11 cellular contexts compared by ENCODE assay signal in the genomic region with DNA sequence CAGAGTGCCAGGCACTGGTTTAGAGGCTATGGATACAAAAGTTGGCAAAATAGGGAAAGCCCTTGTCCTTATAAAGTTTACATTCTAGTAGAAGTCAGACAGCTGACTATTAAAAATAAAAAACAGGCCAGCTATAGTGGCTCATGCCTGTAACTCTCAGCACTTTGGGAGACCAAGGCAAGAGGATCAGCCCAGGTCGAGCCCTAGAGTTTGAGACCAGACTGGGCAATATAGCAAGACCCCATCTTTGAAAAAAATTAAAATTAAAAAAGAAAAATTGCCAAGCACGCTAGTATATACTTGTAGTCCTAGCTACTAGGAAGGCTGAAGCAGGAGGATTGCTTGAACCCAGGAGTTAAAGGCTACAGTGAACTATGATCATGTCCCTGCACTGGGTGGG. TPM values are rescaled to one million over a fixed set of nuclear protein-coding genes. Genes with fewer than 3 reads are reported as not detected.
"Had no signal": no experiment of that assay in that cellular context is flagged by ENCODE, and none has a peak within 500 bp of the region (broad histone marks: within the 10 kb centered on the region; RNA-seq: fewer than 3 reads in every experiment).

No MANE protein-coding gene starts in this region.

- DNase-seq: GM23248, GOT3, H7, H9, HCEC 1CT, HFFc6 had no signal

- H3K9me3 ChIP-seq: HAP-1 had no signal

- H3K4me3 ChIP-seq: GM23248, GM23338, HAP-1 had no signal

- H3K36me3 ChIP-seq: HAP-1 had no signal

- H3K27ac ChIP-seq: GM23248 had no signal

- H2AFZ ChIP-seq: GM23248, GM23338 had no signal

- H3K4me2 ChIP-seq: GM23338 had no signal

- FAIRE-seq: H1, H54 had no signal

- H3K4me1 ChIP-seq: HAP-1 had no signal

- H3K9ac ChIP-seq: GM23248 had no signal

- ATAC-seq: GM23338, HCT116 had no signal

RNA-seq across cellular contexts. Expression of a gene that starts 12.5 kb away (rescaled TPM):
- total RNA-seq: GM23248, GM23338, H7, HFFc6 had no signal
- polyA plus RNA-seq: GM23248 had no signal
